Comparison of ENCODE assay signal across 9 cellular contexts in genomic region chr3:97872209-97873042, GRCh38. TPM values are rescaled to one million over a fixed set of nuclear protein-coding genes. Genes with fewer than 3 reads are reported as not detected.
A peak's percentile ranks its signal among the peaks of the same experiment; 100 is the strongest.
DNase-seq lines count a peak whose midpoint lies in the region; ATAC-seq lines count a peak whose summit lies in the region.
"Had no signal": no experiment of that assay in that cellular context is flagged by ENCODE, and none has a peak within 500 bp of the region (broad histone marks: within the 10 kb centered on the region; RNA-seq: fewer than 3 reads in every experiment).

No MANE protein-coding gene starts in this region.

- DNase-seq in HS-5 (ENCODE audit: low read depth) (peak; percentile 87), globus pallidus (ENCODE audit: low spot score) (peak; percentile 34), HAP-1 (ENCODE audit: low spot score in 2 of 2) (no peak), NCI-H69 (lab: John Stamatoyannopoulos, UW) (no peak), SKM-1 treated with dmso at 0.1 percent for 144 hours (lab: John Stamatoyannopoulos, UW; ENCODE audit: unreplicated experiment) (no peak)
- peak; percentile 48 to 51 for DNase-seq in activated T-cell treated with anti-CD3 and anti-CD28 coated beads, Interleukin-2, amount 50 U/mL, for 72 hours
- DNase-seq in stimulated activated CD4-positive, alpha-beta T cell treated with anti-CD3 and anti-CD28 coated beads, TNF-alpha, amount 100 ng/mL, for 4 hours (ENCODE audit: low read depth in 3 of 3): peak in 2 of 3 experiments; percentile 0 to 10
- DNase-seq: activated CD4-positive, CD25-positive, alpha-beta regulatory T cell had no signal

- no peaks in the 10 kb centered on the region for H3K4me1 ChIP-seq in HAP-1

- H3K4me1 Mint-ChIP-seq in activated T-cell treated with anti-CD3 and anti-CD28 coated beads, Interleukin-2, amount 50 U/mL, for 72 hours (ENCODE audit: low read depth): peaks cover 23% of the 10 kb centered on the region

- H3K27ac Mint-ChIP-seq in activated T-cell treated with anti-CD3 and anti-CD28 coated beads, Interleukin-2, amount 50 U/mL, for 72 hours: peak overlapping the region; percentile 82

- no peaks in the 10 kb centered on the region for H3K27me3 Mint-ChIP-seq in activated T-cell treated with anti-CD3 and anti-CD28 coated beads, Interleukin-2, amount 50 U/mL, for 72 hours (ENCODE audit: low read depth)

- in situ Hi-C loops in HAP-1 (cut with MboI; ENCODE audit: low sequenced_read_pairs): no loop called here

- no peaks in the 10 kb centered on the region for H3K9me3 Mint-ChIP-seq in activated T-cell treated with anti-CD3 and anti-CD28 coated beads, Interleukin-2, amount 50 U/mL, for 72 hours

- no peaks in the 10 kb centered on the region for H3K36me3 Mint-ChIP-seq in activated T-cell treated with anti-CD3 and anti-CD28 coated beads, Interleukin-2, amount 50 U/mL, for 72 hours (ENCODE audit: insufficient read depth in 2 of 2)

- ATAC-seq in activated T-cell treated with anti-CD3 and anti-CD28 coated beads, Interleukin-2, amount 50 U/mL, for 72 hours (replicated peaks in 1 of 2): peak; percentile 94 to 95
- ATAC-seq in HG03159 (IDR thresholded peaks at IDR 0.05; ENCODE audit: unreplicated experiment): no peak

- no peak overlapping the region for H3K4me3 ChIP-seq in HAP-1

- peak overlapping the region; percentile 23 to 72 for H3K4me3 Mint-ChIP-seq in activated T-cell treated with anti-CD3 and anti-CD28 coated beads, Interleukin-2, amount 50 U/mL, for 72 hours

- H3K36me3 ChIP-seq in HAP-1 (replicated peaks): no peaks in the 10 kb centered on the region

- no peaks in the 10 kb centered on the region for H3K27me3 ChIP-seq in HAP-1 (ENCODE audit: low read depth)

- no peaks in the 10 kb centered on the region for H3K9me3 ChIP-seq in HAP-1

RNA-seq across cellular contexts. Expression of gene CRYBG3, which starts 50.6 kb away (rescaled TPM):
- 1 to 10 TPM; 3.4 to 4.0 TPM for total RNA-seq in activated T-cell treated with anti-CD3 and anti-CD28 coated beads, Interleukin-2, amount 50 U/mL, for 72 hours

Comparison
In these comparisons a context has a peak if more than half of its experiments do, and no peak if none do; other contexts are left out.
1. DNase-seq: peak in HS-5 (single experiment), activated T-cell treated with anti-CD3 and anti-CD28 coated beads, Interleukin-2, amount 50 U/mL, for 72 hours (2 of 2), globus pallidus (single experiment) and stimulated activated CD4-positive, alpha-beta T cell treated with anti-CD3 and anti-CD28 coated beads, TNF-alpha, amount 100 ng/mL, for 4 hours (2 of 3); none in HAP-1 (0 of 2), NCI-H69 (single experiment) and SKM-1 treated with dmso at 0.1 percent for 144 hours (single experiment).